Comparison of ENCODE assay signal across 30 cellular contexts in genomic region chr12:132169376-132169775, GRCh38. TPM values are rescaled to one million over a fixed set of nuclear protein-coding genes. Genes with fewer than 3 reads are reported as not detected.
DNase-seq lines count a peak whose midpoint lies in the region; ATAC-seq and TF ChIP-seq lines count a peak whose summit lies in the region.
"Had no signal": no experiment of that assay in that cellular context is flagged by ENCODE, and none has a peak within 500 bp of the region (broad histone marks: within the 10 kb centered on the region; RNA-seq: fewer than 3 reads in every experiment).

No MANE protein-coding gene starts in this region.

- H3K4me3 ChIP-seq in BLaER1 treated with 17β-estradiol and CSF1 and Interleukin-3, amounts not matched to agents 10 nM and 100 nM: no peak overlapping the region
- H3K4me3 ChIP-seq in RWPE2 (ENCODE audit: severe bottlenecking) (no peak overlapping the region), mucosa of descending colon (no peak overlapping the region), uterus (no peak overlapping the region)
- H3K4me3 ChIP-seq: K562, left lung had no signal

- ATAC-seq in RWPE2 (ENCODE audit: low read depth): no peak
- no peak for ATAC-seq in mucosa of descending colon
- ATAC-seq: activated naive CD8-positive, alpha-beta T cell treated with anti-CD3 and anti-CD28 coated beads, Interleukin-2, amount 50 U/mL, for 24 hours; HCT116; K562; stimulated activated effector memory CD8-positive, alpha-beta T cell treated with anti-CD3 and anti-CD28 coated beads, Interleukin-12 subunit alpha, Interleukin-12 subunit beta, amount 100 ng/mL, for 72 hours had no signal

- H3K9me3 Mint-ChIP-seq in immature natural killer cell: no peaks in the 10 kb centered on the region
- H3K9me3 Mint-ChIP-seq: mesothelial cell of epicardium, type B pancreatic cell had no signal

- H3K27ac ChIP-seq in BLaER1 treated with 17β-estradiol and CSF1 and Interleukin-3, amounts not matched to agents 10 nM and 100 nM: no peak overlapping the region
- no peak overlapping the region for H3K27ac ChIP-seq in RWPE2 (ENCODE audit: poor library complexity, severe bottlenecking)
- H3K27ac ChIP-seq in uterus: no peak overlapping the region
- H3K27ac ChIP-seq: epithelial cell of prostate, left lung had no signal

- H3K27me3 Mint-ChIP-seq in immature natural killer cell (ENCODE audit: low read depth in 3 of 3): peaks cover 2 to 4% (median 2%) of the 10 kb centered on the region in 3 donors

- H3K4me2 ChIP-seq in BLaER1 treated with 17β-estradiol and CSF1 and Interleukin-3, amounts not matched to agents 10 nM and 100 nM: peak overlapping the region in 10 of 11 experiments; percentile 6 to 96 (median 83); a peak in 17 of 22 replicates

- H4K20me1 ChIP-seq in BLaER1 treated with 17β-estradiol and CSF1 and Interleukin-3, amounts not matched to agents 10 nM and 100 nM: peaks cover 0 to 17% (median 0%) of the 10 kb centered on the region in 11 experiments; a peak in 3 of 22 replicates

- no peaks in the 10 kb centered on the region for H3K9me3 ChIP-seq in BLaER1 treated with 17β-estradiol and CSF1 and Interleukin-3, amounts not matched to agents 10 nM and 100 nM (replicated peaks in 1 of 11)
- H3K9me3 ChIP-seq in RWPE2 (ENCODE audit: severe bottlenecking) (no peaks in the 10 kb centered on the region), mucosa of descending colon (no peaks in the 10 kb centered on the region), uterus (no peaks in the 10 kb centered on the region)
- H3K9me3 ChIP-seq: left lung had no signal

- intact Hi-C loops in mucosa of descending colon (cut with DNase I, micrococcal nuclease): no loop called here
- intact Hi-C loops in uterus (cut with DNase I; ENCODE audit: low total_unique reads): no loop called here

- peaks cover 8 to 60% (median 34%) of the 10 kb centered on the region in 11 experiments; a peak in 20 of 22 replicates for H3K27me3 ChIP-seq in BLaER1 treated with 17β-estradiol and CSF1 and Interleukin-3, amounts not matched to agents 10 nM and 100 nM
- H3K27me3 ChIP-seq in RWPE2 (ENCODE audit: insufficient read depth, poor library complexity, severe bottlenecking): peaks cover 44% of the 10 kb centered on the region
- peaks cover 0 to 19% of the 10 kb centered on the region in 2 donors for H3K27me3 ChIP-seq in uterus

- no peaks in the 10 kb centered on the region for H3K36me3 Mint-ChIP-seq in immature natural killer cell
- H3K36me3 Mint-ChIP-seq: CD4-positive, alpha-beta memory T cell; mesothelial cell of epicardium; naive B cell; stimulated activated effector memory CD8-positive, alpha-beta T cell treated with anti-CD3 and anti-CD28 coated beads, Interleukin-12 subunit alpha, Interleukin-12 subunit beta, amount 100 ng/mL, for 72 hours; type B pancreatic cell had no signal

- TF ChIP-seq CTCF in RWPE2 (IDR thresholded peaks at IDR 0.05; ENCODE audit: poor library complexity, severe bottlenecking): no peak
- no peak for TF ChIP-seq CTCF in mucosa of descending colon (IDR thresholded peaks at IDR 0.05)
- no peak for TF ChIP-seq CTCF in uterus (IDR thresholded peaks at IDR 0.05)

- H3K36me3 ChIP-seq in BLaER1 treated with 17β-estradiol and CSF1 and Interleukin-3, amounts not matched to agents 10 nM and 100 nM: no peaks in the 10 kb centered on the region
- H3K36me3 ChIP-seq in RWPE2 (ENCODE audit: low read depth) (no peaks in the 10 kb centered on the region), mucosa of descending colon (ENCODE audit: low read depth) (no peaks in the 10 kb centered on the region), uterus (no peaks in the 10 kb centered on the region)
- H3K36me3 ChIP-seq: left lung had no signal

- no peak overlapping the region for H3K9ac ChIP-seq in BLaER1 treated with 17β-estradiol and CSF1 and Interleukin-3, amounts not matched to agents 10 nM and 100 nM

- no peak overlapping the region for H3K27ac Mint-ChIP-seq in immature natural killer cell
- H3K27ac Mint-ChIP-seq: activated naive CD8-positive, alpha-beta T cell treated with anti-CD3 and anti-CD28 coated beads, Interleukin-2, amount 50 U/mL, for 24 hours; CD4-positive, alpha-beta memory T cell; naive B cell; stimulated activated effector memory CD8-positive, alpha-beta T cell treated with anti-CD3 and anti-CD28 coated beads, Interleukin-12 subunit alpha, Interleukin-12 subunit beta, amount 100 ng/mL, for 72 hours; type B pancreatic cell had no signal

- no peak overlapping the region for H3K4me3 Mint-ChIP-seq in immature natural killer cell
- H3K4me3 Mint-ChIP-seq: activated naive CD8-positive, alpha-beta T cell treated with anti-CD3 and anti-CD28 coated beads, Interleukin-2, amount 50 U/mL, for 24 hours; CD4-positive, alpha-beta memory T cell; mesothelial cell of epicardium; naive B cell; stimulated activated effector memory CD8-positive, alpha-beta T cell treated with anti-CD3 and anti-CD28 coated beads, Interleukin-12 subunit alpha, Interleukin-12 subunit beta, amount 100 ng/mL, for 72 hours; type B pancreatic cell had no signal

- H3K4me1 ChIP-seq in BLaER1 treated with 17β-estradiol and CSF1 and Interleukin-3, amounts not matched to agents 10 nM and 100 nM: peaks cover 36 to 75% (median 72%) of the 10 kb centered on the region in 10 experiments
- H3K4me1 ChIP-seq in RWPE2 (ENCODE audit: insufficient read depth, poor library complexity, severe bottlenecking): peaks cover 5% of the 10 kb centered on the region
- no peaks in the 10 kb centered on the region for H3K4me1 ChIP-seq in mucosa of descending colon (ENCODE audit: low read depth)
- H3K4me1 ChIP-seq in uterus: no peaks in the 10 kb centered on the region
- H3K4me1 ChIP-seq: left lung had no signal

- peak; percentile 40 for DNase-seq in NCI-H2029 (lab: John Stamatoyannopoulos, UW)
- no peak for DNase-seq in NCI-H2029 treated with DMSO at 0.1 percent for 48 hours (lab: John Stamatoyannopoulos, UW)
- DNase-seq in RWPE2 (ENCODE audit: low spot score): peak; percentile 61
- peak in 2 of 3 donors; percentile 9 to 48 for DNase-seq in mucosa of descending colon
- DNase-seq in DMS153 treated with DMSO at 0.1 percent for 48 hours (lab: John Stamatoyannopoulos, UW; ENCODE audit: unreplicated experiment): no peak
- DNase-seq in immature natural killer cell: no peak
- no peak for DNase-seq in uterus
- DNase-seq: activated CD4-positive, alpha-beta T cell treated with anti-CD3 and anti-CD28 coated beads, Interleukin-2, amount 50 U/mL, for 48 hours; activated CD4-positive, CD25-positive, alpha-beta regulatory T cell treated with anti-CD3 and anti-CD28 coated beads, Interleukin-2, amount 50 U/mL, for 72 hours; activated gamma-delta T cell treated with Interleukin-2 at 50 U/mL for 16 hours; activated naive CD8-positive, alpha-beta T cell treated with anti-CD3 and anti-CD28 coated beads, Interleukin-2, amount 50 U/mL, for 24 hours; activated T-cell treated with anti-CD3 and anti-CD28 coated beads, Interleukin-2, amount 50 U/mL, for 48 hours; caudate nucleus; cortex of kidney; DMS 273 treated with DMSO at 0.1 percent for 48 hours; effector memory CD4-positive, alpha-beta T cell; naive B cell; NCI-H1048; NCI-H1694; NCI-H510A; OCI-M1 had no signal

- no peak for TF ChIP-seq POLR2A in uterus (IDR thresholded peaks at IDR 0.05)

- H3K4me1 Mint-ChIP-seq in immature natural killer cell: peaks cover 0 to under 1% of the 10 kb centered on the region in 2 donors

RNA-seq across cellular contexts. Expression of gene NOC4L, which starts 25.1 kb away (rescaled TPM):
- total RNA-seq in mucosa of descending colon (10 to 100 TPM; 12.9 to 17.5 (median 13.3) TPM), uterus (10 to 100 TPM in 1 of 4 donors, 1 to 10 TPM in 1, not detected in 2; 9.4 to 15.4 TPM)
- polyA plus RNA-seq in immature natural killer cell: 10 to 100 TPM; 16.4 to 28.5 (median 17.2) TPM

RNA-seq across cellular contexts. Expression of gene DDX51, which starts 25.3 kb away (rescaled TPM):
- total RNA-seq in mucosa of descending colon: 10 to 100 TPM; 14.2 to 18.7 (median 15.6) TPM
- polyA plus RNA-seq in immature natural killer cell: 1 to 10 TPM; 2.9 to 6.3 (median 5.0) TPM
- total RNA-seq in uterus: 10 to 100 TPM in 3 of 4 donors, 1 to 10 TPM in 1; 7.9 to 53.3 (median 16.6) TPM

Comparison
In these comparisons a context has a peak if more than half of its experiments do, and no peak if none do; other contexts are left out.
1. DNase-seq: peak in NCI-H2029 (single experiment), RWPE2 (single experiment) and mucosa of descending colon (2 of 3); none in NCI-H2029 treated with DMSO at 0.1 percent for 48 hours (single experiment), DMS153 treated with DMSO at 0.1 percent for 48 hours (single experiment), immature natural killer cell (0 of 3) and uterus (0 of 2).